31 cellular contexts compared by ENCODE assay signal in genomic region chr1:166379447-166379846, GRCh38.
DNase-seq lines count a peak whose midpoint lies in the region; ATAC-seq and FAIRE-seq lines count a peak whose summit lies in the region.
"Had no signal": no experiment of that assay in that cellular context is flagged by ENCODE, and none has a peak within 500 bp of the region (broad histone marks: within the 10 kb centered on the region; RNA-seq: fewer than 3 reads in every experiment).

No MANE protein-coding gene starts in this region.

- DNase-seq in activated CD4-positive, alpha-beta T cell treated with anti-CD3 and anti-CD28 coated beads for 36 hours, result peak; percentile 4
- no peak for DNase-seq in activated CD4-positive, alpha-beta T cell treated with anti-CD3 and anti-CD28 coated beads for 48 hours
- DNase-seq in cerebellar cortex (ENCODE audit: low spot score) (peak; percentile 6), kidney tubule cell (ENCODE audit: low spot score) (peak; percentile 3), urothelium cell line (ENCODE audit: low spot score) (peak; percentile 36), NCI-H748 (lab: John Stamatoyannopoulos, UW; ENCODE audit: unreplicated experiment) (no peak)
- DNase-seq: 8988T; activated CD4-positive, alpha-beta T cell treated with anti-CD3 and anti-CD28 coated beads for 4 hours; activated T-cell treated with anti-CD3 and anti-CD28 coated beads, Interleukin-2, amount 50 U/mL, for 72 hours; aorta; cerebellar nuclear complex; COR-L47; EL; foreskin fibroblast; hippocampal formation; mammary epithelial cell; MV-4-11; naive B cell; NCI-H2171; NCI-H526 treated with DMSO at 0.1 percent for 48 hours; nucleus accumbens; SHP77; stimulated activated CD4-positive, alpha-beta T cell treated with anti-CD3 and anti-CD28 coated beads, Interleukin-4, amount 100 ng/mL, for 24 hours; stimulated activated naive CD4-positive, alpha-beta T cell treated with Interleukin-2 at 50 U/mL for 16 hours; T-cell; tibial artery had no signal

- no peaks in the 10 kb centered on the region for H3K9me3 Mint-ChIP-seq in activated CD4-positive, alpha-beta T cell treated with anti-CD3 and anti-CD28 coated beads for 36 hours (ENCODE audit: low read depth)
- H3K9me3 Mint-ChIP-seq: activated naive CD4-positive, alpha-beta T cell treated with anti-CD3 and anti-CD28 coated beads, Interleukin-2, amount 50 U/mL, for 24 hours; activated T-cell treated with anti-CD3 and anti-CD28 coated beads, Interleukin-2, amount 50 U/mL, for 72 hours; T-cell had no signal

- H3K27me3 Mint-ChIP-seq in activated CD4-positive, alpha-beta T cell treated with anti-CD3 and anti-CD28 coated beads for 36 hours, result peaks cover 8% of the 10 kb centered on the region

- POLR2A ChIA-PET in activated CD4-positive, alpha-beta T cell treated with anti-CD3 and anti-CD28 coated beads for 36 hours (lab: Charles Lee), result no interaction called here

- CTCF ChIA-PET in activated CD4-positive, alpha-beta T cell treated with anti-CD3 and anti-CD28 coated beads for 36 hours (lab: Charles Lee), result no interaction called here

- H3K4me1 Mint-ChIP-seq in activated CD4-positive, alpha-beta T cell treated with anti-CD3 and anti-CD28 coated beads for 36 hours, result peaks cover 2% of the 10 kb centered on the region
- H3K4me1 Mint-ChIP-seq: activated naive CD4-positive, alpha-beta T cell treated with anti-CD3 and anti-CD28 coated beads, Interleukin-2, amount 50 U/mL, for 24 hours; B cell; naive B cell; T-cell had no signal

- H3K27ac Mint-ChIP-seq in activated CD4-positive, alpha-beta T cell treated with anti-CD3 and anti-CD28 coated beads for 36 hours, result no peak overlapping the region
- H3K27ac Mint-ChIP-seq: activated naive CD4-positive, alpha-beta T cell treated with anti-CD3 and anti-CD28 coated beads, Interleukin-2, amount 50 U/mL, for 24 hours; activated T-cell treated with anti-CD3 and anti-CD28 coated beads, Interleukin-2, amount 50 U/mL, for 72 hours; B cell; naive B cell; T-cell had no signal

- intact Hi-C loops in activated CD4-positive, alpha-beta T cell treated with anti-CD3 and anti-CD28 coated beads for 36 hours (cut with DNase I, micrococcal nuclease), result no loop called here

- no peak for FAIRE-seq in urothelium cell line (lab: Jason Lieb, UNC)
- FAIRE-seq: HTR-8/SVneo had no signal

- no peaks in the 10 kb centered on the region for H3K36me3 Mint-ChIP-seq in activated CD4-positive, alpha-beta T cell treated with anti-CD3 and anti-CD28 coated beads for 36 hours (ENCODE audit: low read depth)
- H3K36me3 Mint-ChIP-seq: activated naive CD4-positive, alpha-beta T cell treated with anti-CD3 and anti-CD28 coated beads, Interleukin-2, amount 50 U/mL, for 24 hours; naive B cell; T-cell had no signal

- no peak overlapping the region for H3K4me3 Mint-ChIP-seq in activated CD4-positive, alpha-beta T cell treated with anti-CD3 and anti-CD28 coated beads for 36 hours
- H3K4me3 Mint-ChIP-seq: activated naive CD4-positive, alpha-beta T cell treated with anti-CD3 and anti-CD28 coated beads, Interleukin-2, amount 50 U/mL, for 24 hours; activated T-cell treated with anti-CD3 and anti-CD28 coated beads, Interleukin-2, amount 50 U/mL, for 72 hours; B cell; naive B cell; T-cell had no signal

- ATAC-seq in activated CD4-positive, alpha-beta T cell treated with anti-CD3 and anti-CD28 coated beads for 36 hours, result peak; percentile 33
- ATAC-seq in GM18870 (IDR thresholded peaks at IDR 0.05; ENCODE audit: unreplicated experiment) (no peak), HG02852 (IDR thresholded peaks at IDR 0.05; ENCODE audit: unreplicated experiment) (no peak)
- ATAC-seq: T-cell had no signal

Comparison
In these comparisons a context has a peak if more than half of its experiments do, and no peak if none do; other contexts are left out.
1. DNase-seq: peak in activated CD4-positive, alpha-beta T cell treated with anti-CD3 and anti-CD28 coated beads for 36 hours (single experiment), cerebellar cortex (single experiment), kidney tubule cell (single experiment) and urothelium cell line (single experiment); none in activated CD4-positive, alpha-beta T cell treated with anti-CD3 and anti-CD28 coated beads for 48 hours (single experiment) and NCI-H748 (single experiment).